ENCODE assay signal across 8 cellular contexts in genomic region chr13:97223711-97224461, GRCh38. TPM values are rescaled to one million over a fixed set of nuclear protein-coding genes. Genes with fewer than 3 reads are reported as not detected.
DNase-seq lines count a peak whose midpoint lies in the region; ATAC-seq, FAIRE-seq and TF ChIP-seq lines count a peak whose summit lies in the region.

No MANE protein-coding gene starts in this region.

- ATAC-seq in A549 (peak in 1 of 2 experiments; percentile 40; a peak in 3 of 6 replicates), GM18498 (IDR thresholded peaks at IDR 0.05; ENCODE audit: unreplicated experiment) (peak; percentile 24), memory B cell (ENCODE audit: low read depth) (peak; percentile 39)

- no peak for TF ChIP-seq RAD21 in A549 (conservative IDR thresholded peaks at IDR 0.05 in 1 of 2, IDR thresholded peaks at IDR 0.05 in 1 of 2)

- peak overlapping the region; percentile 78 for H3K27ac Mint-ChIP-seq in T-helper 2 cell treated with Interferon-gamma antibody and Interleukin-4, amounts not matched to agents 5 μg/mL and 100 μg/mL, for 36 hours
- peak overlapping the region; percentile 94 for H3K27ac Mint-ChIP-seq in memory B cell

- H3K4me1 ChIP-seq in A549 = peaks cover 39% of the 10 kb centered on the region
- peaks cover 52% of the 10 kb centered on the region for H3K4me1 ChIP-seq in Loucy (ENCODE audit: insufficient read depth, low read length, poor library complexity, severe bottlenecking)
- peaks cover 18% of the 10 kb centered on the region for H3K4me1 ChIP-seq in ectodermal cell (ENCODE audit: control insufficient read depth, insufficient read depth, low read length)
- H3K4me1 ChIP-seq in thymus (ENCODE audit: control insufficient read depth, insufficient read depth, low read length) = peaks cover 22% of the 10 kb centered on the region

- no peak for TF ChIP-seq POLR2A in A549 (IDR thresholded peaks at IDR 0.05; ENCODE audit: low read length)

- peaks cover 2% of the 10 kb centered on the region for H3K36me3 Mint-ChIP-seq in T-helper 2 cell treated with Interferon-gamma antibody and Interleukin-4, amounts not matched to agents 5 μg/mL and 100 μg/mL, for 36 hours (ENCODE audit: low read depth)
- H3K36me3 Mint-ChIP-seq in memory B cell = no peaks in the 10 kb centered on the region

- no peaks in the 10 kb centered on the region for H3K9me3 ChIP-seq in A549
- no peaks in the 10 kb centered on the region for H3K9me3 ChIP-seq in Loucy (ENCODE audit: insufficient read depth, low read depth, low read length)
- H3K9me3 ChIP-seq in ectodermal cell (ENCODE audit: control insufficient read depth, low read length) = no peaks in the 10 kb centered on the region
- H3K9me3 ChIP-seq in thymus (ENCODE audit: control insufficient read depth) = no peaks in the 10 kb centered on the region

- peak overlapping the region; percentile 94 for H3K4me3 Mint-ChIP-seq in T-helper 2 cell treated with Interferon-gamma antibody and Interleukin-4, amounts not matched to agents 5 μg/mL and 100 μg/mL, for 36 hours
- peak overlapping the region; percentile 87 for H3K4me3 Mint-ChIP-seq in memory B cell

- peak overlapping the region; percentile 83 for H3K9ac ChIP-seq in Loucy (ENCODE audit: low read depth, low read length, poor library complexity, severe bottlenecking)

- TF ChIP-seq EP300 in A549 (IDR thresholded peaks at IDR 0.05) = no peak

- H3K4me1 Mint-ChIP-seq in T-helper 2 cell treated with Interferon-gamma antibody and Interleukin-4, amounts not matched to agents 5 μg/mL and 100 μg/mL, for 36 hours (ENCODE audit: low read depth) = peaks cover 54% of the 10 kb centered on the region
- peaks cover 32% of the 10 kb centered on the region for H3K4me1 Mint-ChIP-seq in memory B cell

- peak overlapping the region; percentile 85 for H3K4me2 ChIP-seq in A549
- peak overlapping the region; percentile 93 for H3K4me2 ChIP-seq in Loucy (ENCODE audit: low read depth, low read length, poor library complexity, severe bottlenecking)

- H3F3A ChIP-seq in Loucy (ENCODE audit: low read depth) = peaks cover 13% of the 10 kb centered on the region

- H2AFZ ChIP-seq in Loucy (ENCODE audit: low read length) = 0 out of 2 replicates have a peak overlapping the region, but pooled peaks have one; percentile 8

- TF ChIP-seq CTCF in A549 (IDR thresholded peaks at IDR 0.05) = no peak
- no peak for TF ChIP-seq CTCF in Loucy (conservative IDR thresholded peaks at IDR 0.05; ENCODE audit: low read length)

- H3K4me3 ChIP-seq in A549 = peak overlapping the region; percentile 65
- peak overlapping the region; percentile 92 for H3K4me3 ChIP-seq in Loucy (ENCODE audit: low read length, poor library complexity, severe bottlenecking)
- H3K4me3 ChIP-seq in ectodermal cell (ENCODE audit: insufficient read depth, low read depth, low read length) = peak overlapping the region; percentile 62
- H3K4me3 ChIP-seq in thymus (ENCODE audit: low read length) = peak overlapping the region; percentile 60

- peak; percentile 25 to 53 for DNase-seq in A549 (ENCODE audit: low read depth in 1 of 2, low spot score in 1 of 2)
- no peak for DNase-seq in T-helper 2 cell treated with Interferon-gamma antibody and Interleukin-4, amounts not matched to agents 5 μg/mL and 100 μg/mL, for 36 hours (ENCODE audit: low spot score)
- DNase-seq in memory B cell (ENCODE audit: low spot score in 2 of 2) = peak; percentile 32 to 39
- no peak for DNase-seq in epidermal melanocyte (ENCODE audit: insufficient read length, low spot score)

- H3K9me3 Mint-ChIP-seq in T-helper 2 cell treated with Interferon-gamma antibody and Interleukin-4, amounts not matched to agents 5 μg/mL and 100 μg/mL, for 36 hours = no peaks in the 10 kb centered on the region
- no peaks in the 10 kb centered on the region for H3K9me3 Mint-ChIP-seq in memory B cell

- no peak for FAIRE-seq in A549 (lab: Jason Lieb, UNC)

- H3K36me3 ChIP-seq in Loucy (ENCODE audit: insufficient read depth, low read length) (no peaks in the 10 kb centered on the region), ectodermal cell (ENCODE audit: control insufficient read depth, insufficient read depth, low read length) (no peaks in the 10 kb centered on the region), thymus (ENCODE audit: control insufficient read depth, insufficient read depth) (no peaks in the 10 kb centered on the region)

- no peaks in the 10 kb centered on the region for H3K27me3 ChIP-seq in Loucy (ENCODE audit: insufficient read depth, low read length, poor library complexity, severe bottlenecking)
- peaks cover 48% of the 10 kb centered on the region for H3K27me3 ChIP-seq in ectodermal cell (ENCODE audit: control insufficient read depth, insufficient read depth, low read length, poor library complexity, severe bottlenecking)
- H3K27me3 ChIP-seq in thymus (ENCODE audit: control insufficient read depth, insufficient read depth) = no peaks in the 10 kb centered on the region

- POLR2A ChIA-PET in A549 (lab: Yijun Ruan, JAX) = interaction anchor here (0.7 to 1.2 kb wide), 3 partner anchors 26 to 82 kb away, joined by 3 to 4 read pairs (median 4); no protein-coding TSS in a partner anchor

- CTCF ChIA-PET in A549 (lab: Yijun Ruan, JAX) = interaction anchor here (0.6 to 3.7 kb wide), 9 partner anchors 8 to 194 kb away, joined by 3 to 22 read pairs (median 7); no protein-coding TSS in a partner anchor

- H3K9me2 ChIP-seq in Loucy (replicated peaks; ENCODE audit: low read depth, low read length) = no peaks in the 10 kb centered on the region

- WGBS in A549 (ENCODE audit: missing lambda C conversion rate) = 0% methylated on average over 7 of the region's 9 CpGs
- 13 to 18% methylated on average over 9 of the region's 9 CpGs for WGBS in ectodermal cell, 2 experiments
- WGBS in thymus = 6% methylated on average over 9 of the region's 9 CpGs

- H3K27me3 Mint-ChIP-seq in T-helper 2 cell treated with Interferon-gamma antibody and Interleukin-4, amounts not matched to agents 5 μg/mL and 100 μg/mL, for 36 hours (ENCODE audit: low read depth) = no peaks in the 10 kb centered on the region
- H3K27me3 Mint-ChIP-seq in memory B cell = no peaks in the 10 kb centered on the region

- peaks cover 5% of the 10 kb centered on the region for H4K20me1 ChIP-seq in Loucy (ENCODE audit: insufficient read depth, low read length, poor library complexity, severe bottlenecking)

- H3K27ac ChIP-seq in A549 (peak overlapping the region; percentile 73 to 84), ectodermal cell (ENCODE audit: insufficient read depth, low read depth, low read length, poor library complexity, severe bottlenecking) (peak overlapping the region; percentile 85), thymus (ENCODE audit: low read depth) (peak overlapping the region; percentile 70)

- peaks cover 48% of the 10 kb centered on the region for H3K79me2 ChIP-seq in Loucy (ENCODE audit: insufficient read depth, low read length)

TF ChIP-seq in A549, 52 proteins besides CTCF, POLR2A, EP300 and RAD21:
- TF ChIP-seq FOSL2 (IDR thresholded peaks at IDR 0.05) (no peak), FOSL2 (CRISPR knock-in tag; IDR thresholded peaks at IDR 0.05) (peak; percentile 24; the same call in 1 of the 2 replicates), RARB (CRISPR knock-in tag; IDR thresholded peaks at IDR 0.05) (no peak)

RNA-seq across cellular contexts. Expression of gene MBNL2, which starts 1.8 kb away (rescaled TPM):
- polyA plus RNA-seq in A549 (2011; rRNA removed) (20.6 and 25.9 TPM in 2 replicates), A549 (2017; fragmentation: RNase III; extraction: RNeasy Plus Mini Kit Qiagen cat#74134 plus additional on column Dnase treatment) (15.4 to 21.3 TPM (median 18.7 TPM) in 3 replicates), thymus (22.7 TPM)
- 4.6 and 6.1 TPM in 2 replicates for polyA plus RNA-seq in A549 (2012; cell fraction: cytosol; rRNA removed)
- polyA plus RNA-seq in A549 (2012; cell fraction: nucleus; rRNA removed) = 6.1 and 8.6 TPM in 2 replicates
- 37.8 and 44.0 TPM in 2 replicates for polyA minus RNA-seq in A549 (2011; rRNA and poly(A)+ RNA removed)
- polyA plus RNA-seq in ectodermal cell (2013, experiment 1 of 4) = 21.8 TPM
- polyA plus RNA-seq in ectodermal cell (2013, experiment 2 of 4) = 20.2 TPM
- polyA plus RNA-seq in ectodermal cell (2013, experiment 3 of 4) = 20.2 TPM
- 20.7 TPM for polyA plus RNA-seq in ectodermal cell (2013, experiment 4 of 4)

Comparison
In these comparisons a context has a peak if more than half of its experiments do, and no peak if none do; other contexts are left out.
1. DNase-seq: peak in A549 (2 of 2) and memory B cell (2 of 2); none in T-helper 2 cell treated with Interferon-gamma antibody and Interleukin-4, amounts not matched to agents 5 μg/mL and 100 μg/mL, for 36 hours (single experiment) and epidermal melanocyte (single experiment).
2. Peak in every context shown above with its lines, with median percentiles within 50 percentile points of each other: H3K27ac ChIP-seq and H3K4me3 ChIP-seq.